Comparison of ENCODE assay signal across 24 cellular contexts in genomic region chr5:91898865-91899264, GRCh38.
"Had no signal": no experiment of that assay in that cellular context is flagged by ENCODE, and none has a peak within 500 bp of the region (broad histone marks: within the 10 kb centered on the region; RNA-seq: fewer than 3 reads in every experiment).

No MANE protein-coding gene starts in this region.

- H3K36me3 ChIP-seq: gastroesophageal sphincter, heart left ventricle, stomach, suprapubic skin, tibial nerve had no signal

- H3K9me3 Mint-ChIP-seq: activated CD4-positive, alpha-beta memory T cell treated with anti-CD3 and anti-CD28 coated beads for 36 hours; activated naive CD8-positive, alpha-beta T cell treated with anti-CD3 and anti-CD28 coated beads, Interleukin-2, amount 10 ng/mL, durations not matched to agents 7 days and 5 days; endodermal cell; nephron had no signal

- H3K4me1 Mint-ChIP-seq: activated naive CD8-positive, alpha-beta T cell treated with anti-CD3 and anti-CD28 coated beads, Interleukin-2, amount 10 ng/mL, durations not matched to agents 7 days and 5 days; nephron; stimulated activated memory B cell treated with anti-CD40 and anti-IgM and Interleukin-4, amounts not matched to agents 10 μg/mL and 1 μg/mL and 100 μg/mL, for 72 hours had no signal

- H3K4me3 ChIP-seq: gastroesophageal sphincter, heart left ventricle, stomach, suprapubic skin, tibial nerve had no signal

- H3K4me3 Mint-ChIP-seq: activated CD4-positive, alpha-beta memory T cell treated with anti-CD3 and anti-CD28 coated beads for 36 hours; activated naive CD4-positive, alpha-beta T cell treated with anti-CD3 and anti-CD28 coated beads for 36 hours; activated naive CD8-positive, alpha-beta T cell treated with anti-CD3 and anti-CD28 coated beads, Interleukin-2, amount 10 ng/mL, durations not matched to agents 7 days and 5 days; endodermal cell; nephron; stimulated activated memory B cell treated with anti-CD40 and anti-IgM and Interleukin-4, amounts not matched to agents 10 μg/mL and 1 μg/mL and 100 μg/mL, for 72 hours had no signal

- H3K27ac ChIP-seq: gastroesophageal sphincter, heart left ventricle, stomach, suprapubic skin, tibial nerve had no signal

- ATAC-seq: gastroesophageal sphincter; heart left ventricle; left cardiac atrium; sciatic nerve; stimulated activated memory B cell treated with anti-CD40 and anti-IgM and Interleukin-4, amounts not matched to agents 10 μg/mL and 1 μg/mL and 100 μg/mL, for 72 hours had no signal

- H3K36me3 Mint-ChIP-seq: activated CD4-positive, alpha-beta memory T cell treated with anti-CD3 and anti-CD28 coated beads for 36 hours; activated naive CD8-positive, alpha-beta T cell treated with anti-CD3 and anti-CD28 coated beads, Interleukin-2, amount 10 ng/mL, durations not matched to agents 7 days and 5 days; stimulated activated memory B cell treated with anti-CD40 and anti-IgM and Interleukin-4, amounts not matched to agents 10 μg/mL and 1 μg/mL and 100 μg/mL, for 72 hours had no signal

- DNase-seq: activated CD4-positive, alpha-beta memory T cell treated with anti-CD3 and anti-CD28 coated beads for 36 hours; activated CD4-positive, alpha-beta T cell treated with anti-CD3 and anti-CD28 coated beads for 4 hours; activated CD4-positive, CD25-positive, alpha-beta regulatory T cell; activated naive CD4-positive, alpha-beta T cell treated with anti-CD3 and anti-CD28 coated beads for 36 hours; activated naive CD8-positive, alpha-beta T cell treated with anti-CD3 and anti-CD28 coated beads, Interleukin-2, amount 10 ng/mL, durations not matched to agents 7 days and 5 days; activated T-cell treated with anti-CD3 and anti-CD28 coated beads, Interleukin-2, amount 50 U/mL, for 48 hours; amniotic stem cell; cerebellar nuclear complex; cortex of kidney; endodermal cell; heart left ventricle; islet precursor cell; left cardiac atrium; occipital lobe; posterior cingulate gyrus; small intestine; stimulated activated CD4-positive, alpha-beta T cell treated with anti-CD3 and anti-CD28 coated beads, Interleukin-2, amount 100 ng/mL, for 24 hours; stomach had no signal

- H3K9me3 ChIP-seq: gastroesophageal sphincter, suprapubic skin, tibial nerve had no signal

- H3K4me1 ChIP-seq: gastroesophageal sphincter, heart left ventricle, stomach, suprapubic skin, tibial nerve had no signal

- H3K27me3 ChIP-seq: gastroesophageal sphincter, heart left ventricle, stomach, suprapubic skin, tibial nerve had no signal

- H3K27me3 Mint-ChIP-seq: activated CD4-positive, alpha-beta memory T cell treated with anti-CD3 and anti-CD28 coated beads for 36 hours; activated naive CD8-positive, alpha-beta T cell treated with anti-CD3 and anti-CD28 coated beads, Interleukin-2, amount 10 ng/mL, durations not matched to agents 7 days and 5 days; stimulated activated memory B cell treated with anti-CD40 and anti-IgM and Interleukin-4, amounts not matched to agents 10 μg/mL and 1 μg/mL and 100 μg/mL, for 72 hours had no signal

- H3K27ac Mint-ChIP-seq: activated CD4-positive, alpha-beta memory T cell treated with anti-CD3 and anti-CD28 coated beads for 36 hours; activated naive CD4-positive, alpha-beta T cell treated with anti-CD3 and anti-CD28 coated beads for 36 hours; activated naive CD8-positive, alpha-beta T cell treated with anti-CD3 and anti-CD28 coated beads, Interleukin-2, amount 10 ng/mL, durations not matched to agents 7 days and 5 days; endodermal cell; nephron; stimulated activated memory B cell treated with anti-CD40 and anti-IgM and Interleukin-4, amounts not matched to agents 10 μg/mL and 1 μg/mL and 100 μg/mL, for 72 hours had no signal
